Comparison of ENCODE assay signal across 15 cellular contexts in the genomic region with DNA sequence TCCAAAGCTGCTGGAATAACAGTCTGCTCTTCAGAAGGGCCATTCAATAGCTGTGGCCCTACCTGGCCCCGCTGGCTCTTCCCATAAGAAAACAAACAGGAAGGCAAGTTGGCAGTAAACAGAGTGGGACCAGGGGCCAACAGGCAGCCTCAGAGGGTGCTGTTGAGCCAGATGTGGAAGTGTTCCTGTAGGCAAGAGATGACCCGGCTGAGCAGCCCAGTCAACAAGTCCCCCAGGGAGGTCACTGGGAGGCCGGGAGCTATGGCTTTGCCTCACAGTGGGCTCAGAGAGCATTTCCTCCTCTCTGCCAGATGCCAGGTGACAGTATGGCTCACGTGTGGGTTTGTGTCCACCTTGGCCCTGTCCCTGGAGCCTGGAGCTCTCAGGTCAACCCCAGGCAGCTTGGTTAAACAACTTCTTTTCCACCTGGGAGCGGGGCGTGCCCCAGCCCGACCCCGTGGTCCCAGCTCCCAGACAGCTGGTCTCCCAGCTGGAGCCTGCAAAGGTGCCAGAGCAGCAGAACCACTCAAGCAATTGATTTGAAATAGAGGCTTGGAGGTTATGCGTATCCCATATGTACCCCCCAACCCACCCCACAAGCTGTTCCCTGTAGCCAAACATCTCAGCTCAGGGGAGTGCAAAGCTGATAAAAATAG. TPM values are rescaled to one million over a fixed set of nuclear protein-coding genes. Genes with fewer than 3 reads are reported as not detected.
"Had no signal": no experiment of that assay in that cellular context is flagged by ENCODE, and none has a peak within 500 bp of the region (broad histone marks: within the 10 kb centered on the region; RNA-seq: fewer than 3 reads in every experiment).

No MANE protein-coding gene starts in this region.

- ATAC-seq: natural killer cell; stimulated activated naive B cell treated with anti-CD40 and anti-IgM and Interleukin-4, amounts not matched to agents 10 μg/mL and 1 μg/mL and 100 μg/mL, for 72 hours had no signal

- H3K27ac ChIP-seq: colonic mucosa, sigmoid colon, tibial nerve, vagina had no signal

- DNase-seq: activated CD4-positive, alpha-beta T cell treated with anti-CD3 and anti-CD28 coated beads, Interleukin-2, amount 10 ng/mL, durations not matched to agents 7 days and 5 days; activated CD4-positive, CD25-positive, alpha-beta regulatory T cell; activated CD8-positive, alpha-beta memory T cell treated with anti-CD3 and anti-CD28 coated beads for 24 hours; activated naive CD4-positive, alpha-beta T cell treated with anti-CD3 and anti-CD28 coated beads for 36 hours; colonic mucosa; foreskin melanocyte; kidney glomerular epithelial cell; natural killer cell; nucleus accumbens; sigmoid colon; stimulated activated CD4-positive, alpha-beta T cell treated with anti-CD3 and anti-CD28 coated beads, Interleukin-2, amount 100 ng/mL, for 24 hours; stimulated activated naive B cell treated with anti-CD40 and anti-IgM and Interleukin-4, amounts not matched to agents 10 μg/mL and 1 μg/mL and 100 μg/mL, for 72 hours had no signal

- H3K36me3 ChIP-seq: colonic mucosa, sigmoid colon, tibial nerve, vagina had no signal

- H3K27me3 ChIP-seq: colonic mucosa, sigmoid colon, tibial nerve, vagina had no signal

- H3K9me3 ChIP-seq: colonic mucosa, sigmoid colon, tibial nerve, vagina had no signal

- H3K4me1 ChIP-seq: colonic mucosa, sigmoid colon, tibial nerve, vagina had no signal

- H3K4me3 ChIP-seq: colonic mucosa, lung, sigmoid colon, tibial nerve, vagina had no signal

RNA-seq across cellular contexts. Expression of a gene that starts 33.8 kb away (rescaled TPM):
- total RNA-seq: activated CD4-positive, alpha-beta T cell treated with anti-CD3 and anti-CD28 coated beads, Interleukin-2, amount 10 ng/mL, durations not matched to agents 7 days and 5 days; activated naive CD4-positive, alpha-beta T cell treated with anti-CD3 and anti-CD28 coated beads for 36 hours had no signal
